Comparison of ENCODE assay signal across 16 cellular contexts in the genomic region with DNA sequence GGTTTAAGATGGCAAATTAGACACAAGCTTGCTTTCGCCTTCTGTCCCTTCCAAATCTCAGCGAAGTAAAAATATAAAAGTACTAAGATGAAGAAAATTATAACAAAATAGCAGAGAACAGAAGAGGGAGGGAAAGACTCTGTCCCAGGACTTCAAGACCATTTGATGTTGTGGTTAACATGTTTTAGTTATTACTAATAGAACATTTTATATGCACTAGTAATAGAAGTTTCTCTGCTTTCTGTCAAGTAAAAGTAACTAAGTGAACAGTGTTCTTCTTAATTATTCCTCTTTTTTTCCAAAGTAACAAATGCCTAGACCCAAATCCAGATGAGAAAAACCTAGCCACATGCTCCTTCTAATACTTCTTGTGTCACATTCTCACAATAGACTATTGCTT.
A peak's percentile ranks its signal among the peaks of the same experiment; 100 is the strongest.
DNase-seq lines count a peak whose midpoint lies in the region; TF ChIP-seq lines count a peak whose summit lies in the region.
"Had no signal": no experiment of that assay in that cellular context is flagged by ENCODE, and none has a peak within 500 bp of the region (broad histone marks: within the 10 kb centered on the region; RNA-seq: fewer than 3 reads in every experiment).

No MANE protein-coding gene starts in this region.

- H3K36me3 Mint-ChIP-seq in HFFc6 (ENCODE audit: low read depth) = no peaks in the 10 kb centered on the region
- H3K36me3 Mint-ChIP-seq: CD4-positive, alpha-beta memory T cell had no signal

- H3K4me3 ChIP-seq in AG10803 (ENCODE audit: low read length) = no peak overlapping the region

- H3K4me3 Mint-ChIP-seq in HFFc6 = peak overlapping the region; percentile 27; the same call in 1 of the 2 replicates
- H3K4me3 Mint-ChIP-seq: B cell; CD4-positive, alpha-beta memory T cell had no signal

- H3K4me1 Mint-ChIP-seq in HFFc6 (ENCODE audit: low read depth) = peaks cover 35% of the 10 kb centered on the region
- H3K4me1 Mint-ChIP-seq: B cell had no signal

- peaks cover 3% of the 10 kb centered on the region; the same call in 1 of the 2 replicates for H3K27me3 Mint-ChIP-seq in HFFc6 (ENCODE audit: insufficient read depth)

- no peak for TF ChIP-seq CTCF in AG10803 (conservative IDR thresholded peaks at IDR 0.05; ENCODE audit: low read length)
- TF ChIP-seq CTCF in HFFc6 (IDR thresholded peaks at IDR 0.05) = no peak

- peak overlapping the region; percentile 38 for H3K27ac Mint-ChIP-seq in HFFc6
- H3K27ac Mint-ChIP-seq: B cell; CD4-positive, alpha-beta memory T cell had no signal

- intact Hi-C loops in posterior cingulate gyrus (cut with DNase I) = no loop called here

- H3K9me3 Mint-ChIP-seq in HFFc6 = no peaks in the 10 kb centered on the region
- H3K9me3 Mint-ChIP-seq: CD4-positive, alpha-beta memory T cell had no signal

- DNase-seq in AG10803 (ENCODE audit: low read depth) (peak; percentile 69), HFFc6 (peak; percentile 29), astrocyte of the hippocampus (ENCODE audit: low read depth, low spot score) (peak; percentile 20), hepatic stellate cell (ENCODE audit: low spot score) (peak; percentile 45), SW 1271 (lab: John Stamatoyannopoulos, UW) (no peak), posterior cingulate gyrus (no peak), cerebellar cortex (ENCODE audit: low spot score) (no peak), NCI-H187 (lab: John Stamatoyannopoulos, UW) (no peak)
- DNase-seq: CD4-positive, alpha-beta memory T cell; DND-41; H7; NCI-H1105; NCI-H1930; NCI-H2171; NCI-H774 had no signal

Comparison
In these comparisons a context has a peak if more than half of its experiments do, and no peak if none do; other contexts are left out.
1. DNase-seq: peak in AG10803 (single experiment), HFFc6 (single experiment), astrocyte of the hippocampus (single experiment) and hepatic stellate cell (single experiment); none in SW 1271 (0 of 2), posterior cingulate gyrus (0 of 10), cerebellar cortex (single experiment) and NCI-H187 (0 of 2).